Comparison of ENCODE assay signal across 21 cellular contexts in the genomic region with DNA sequence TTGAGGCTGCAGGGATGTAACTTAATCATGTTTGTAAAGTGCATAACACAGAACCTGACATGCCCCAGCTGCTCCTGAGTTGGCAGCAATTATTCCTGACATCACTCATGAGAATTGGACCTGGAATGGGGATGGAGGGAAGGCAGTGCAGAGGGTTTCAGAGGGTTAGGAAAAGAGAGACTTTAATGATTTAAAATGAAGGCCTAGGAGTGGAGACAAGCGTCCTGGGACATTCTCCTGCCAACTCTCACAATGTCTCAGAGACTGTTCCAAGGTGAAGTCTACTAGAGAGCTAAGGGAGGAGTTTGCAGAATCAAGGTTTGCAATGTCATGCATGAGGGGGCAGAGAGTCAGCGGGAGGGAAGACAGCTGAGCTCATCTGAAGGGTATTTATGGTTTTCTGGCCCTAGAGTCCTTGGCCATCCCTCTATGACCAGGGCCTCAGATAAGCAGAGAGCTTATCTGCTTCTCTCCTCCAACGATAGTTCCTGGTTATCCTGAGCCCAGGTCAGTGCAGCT. TPM values are rescaled to one million over a fixed set of nuclear protein-coding genes. Genes with fewer than 3 reads are reported as not detected.
A peak's percentile ranks its signal among the peaks of the same experiment; 100 is the strongest.
DNase-seq lines count a peak whose midpoint lies in the region; ATAC-seq, FAIRE-seq and TF ChIP-seq lines count a peak whose summit lies in the region.
"Had no signal": no experiment of that assay in that cellular context is flagged by ENCODE, and none has a peak within 500 bp of the region (broad histone marks: within the 10 kb centered on the region; RNA-seq: fewer than 3 reads in every experiment).

No MANE protein-coding gene starts in this region.

- H3F3A ChIP-seq in neural progenitor cell (ENCODE audit: low read depth) = no peaks in the 10 kb centered on the region

- H3K79me2 ChIP-seq in OCI-LY7 (ENCODE audit: insufficient read depth, low read depth, low read length) (no peaks in the 10 kb centered on the region), neural progenitor cell (ENCODE audit: low read depth) (no peaks in the 10 kb centered on the region)

- peaks cover 4% of the 10 kb centered on the region for H3K27me3 Mint-ChIP-seq in neural progenitor cell (ENCODE audit: insufficient read depth, low read depth)

- no TSS peak for BruUV-seq in OCI-LY7 (replicated peaks; lab: Mats Ljungman, UMichigan)

- H3K4me3 ChIP-seq in right cardiac atrium (ENCODE audit: low read length) = no peak overlapping the region
- no peak overlapping the region for H3K4me3 ChIP-seq in OCI-LY7 (ENCODE audit: low read depth, low read length, poor library complexity, severe bottlenecking)
- no peak overlapping the region for H3K4me3 ChIP-seq in fibroblast of pulmonary artery (replicated peaks; ENCODE audit: low read depth, low read length)
- H3K4me3 ChIP-seq in neural progenitor cell = no peak overlapping the region
- H3K4me3 ChIP-seq: pancreas, smooth muscle cell, upper lobe of right lung had no signal

- H3K27ac ChIP-seq in right cardiac atrium (ENCODE audit: low read length) (no peak overlapping the region), OCI-LY7 (ENCODE audit: low read depth, low read length, poor library complexity, severe bottlenecking) (no peak overlapping the region), neural progenitor cell (no peak overlapping the region)
- H3K27ac ChIP-seq: KMS-11, pancreas, upper lobe of right lung had no signal

- ATAC-seq in left ventricle myocardium superior (peak; percentile 74), right cardiac atrium (no peak), HG03135 (IDR thresholded peaks at IDR 0.05; ENCODE audit: unreplicated experiment) (no peak), GM21381 (IDR thresholded peaks at IDR 0.05; ENCODE audit: unreplicated experiment) (no peak)
- ATAC-seq: pancreas, T-helper 17 cell, upper lobe of right lung had no signal

- peaks cover 6% of the 10 kb centered on the region for H3K4me1 Mint-ChIP-seq in neural progenitor cell
- H3K4me1 Mint-ChIP-seq: T-helper 17 cell had no signal

- no peaks in the 10 kb centered on the region for H3K9me3 ChIP-seq in right cardiac atrium (ENCODE audit: control insufficient read depth, low read length)
- H3K9me3 ChIP-seq in OCI-LY7 (ENCODE audit: low read length) = no peaks in the 10 kb centered on the region
- no peaks in the 10 kb centered on the region for H3K9me3 ChIP-seq in neural progenitor cell (ENCODE audit: low read depth)
- H3K9me3 ChIP-seq: pancreas, upper lobe of right lung had no signal

- H3K36me3 ChIP-seq in OCI-LY7 (ENCODE audit: insufficient read depth, low read length) (no peaks in the 10 kb centered on the region), neural progenitor cell (no peaks in the 10 kb centered on the region)
- H3K36me3 ChIP-seq: pancreas, upper lobe of right lung had no signal

- H3K9me2 ChIP-seq in OCI-LY7 (ENCODE audit: insufficient read depth, low read length) = no peaks in the 10 kb centered on the region

- H4K20me1 ChIP-seq in OCI-LY7 (ENCODE audit: insufficient read depth, low read length) = no peaks in the 10 kb centered on the region
- H4K20me1 ChIP-seq in neural progenitor cell (ENCODE audit: low read depth) = no peaks in the 10 kb centered on the region

- CTCF ChIA-PET in OCI-LY7 (lab: Charles Lee; ENCODE audit: unreplicated experiment) = interaction anchor here (1.0 kb wide), 2 partner anchors 9 to 15 kb away, joined by 3 to 4 read pairs; no protein-coding TSS in a partner anchor

- peak overlapping the region; percentile 27 for H3K4me2 ChIP-seq in OCI-LY7 (ENCODE audit: low read length)
- H3K4me2 ChIP-seq in neural progenitor cell = no peak overlapping the region
- H3K4me2 ChIP-seq: KMS-11, smooth muscle cell had no signal

- no peaks in the 10 kb centered on the region for H3K36me3 Mint-ChIP-seq in neural progenitor cell
- H3K36me3 Mint-ChIP-seq: activated naive CD8-positive, alpha-beta T cell treated with anti-CD3 and anti-CD28 coated beads, Interleukin-2, amount 10 ng/mL, durations not matched to agents 7 days and 5 days had no signal

- H3K4me1 ChIP-seq in right cardiac atrium (ENCODE audit: control insufficient read depth, insufficient read depth, low read length) = peaks cover 3% of the 10 kb centered on the region
- H3K4me1 ChIP-seq in OCI-LY7 (ENCODE audit: insufficient read depth, low read length, poor library complexity, severe bottlenecking) = peaks cover 37% of the 10 kb centered on the region
- H3K4me1 ChIP-seq in neural progenitor cell = no peaks in the 10 kb centered on the region
- H3K4me1 ChIP-seq: pancreas, upper lobe of right lung had no signal

- POLR2A ChIA-PET in OCI-LY7 (lab: Charles Lee) = interaction anchor here (0.5 kb wide), 1 partner anchor 82 kb away, joined by 3 read pairs; no protein-coding TSS in a partner anchor

- H3K9me3 Mint-ChIP-seq in neural progenitor cell = no peaks in the 10 kb centered on the region
- H3K9me3 Mint-ChIP-seq: activated CD4-positive, alpha-beta T cell treated with anti-CD3 and anti-CD28 coated beads, Interleukin-2, amount 10 ng/mL, durations not matched to agents 7 days and 5 days had no signal

- intact Hi-C loops in left ventricle myocardium superior (cut with micrococcal nuclease) (no loop called here), right cardiac atrium (cut with DNase I) (loop anchor here in 1 of 4 donors (10.0 kb wide), 1 partner anchor 216 kb away; no protein-coding TSS in a partner anchor), OCI-LY7 (cut with micrococcal nuclease; ENCODE audit: unreplicated experiment) (no loop called here)

- WGBS in right cardiac atrium = 29% methylated on average over 3 of the region's 3 CpGs

- H3K27me3 ChIP-seq in right cardiac atrium (ENCODE audit: control insufficient read depth, insufficient read depth) = no peaks in the 10 kb centered on the region
- peaks cover 77% of the 10 kb centered on the region for H3K27me3 ChIP-seq in neural progenitor cell
- H3K27me3 ChIP-seq: pancreas, upper lobe of right lung had no signal

- no peak overlapping the region for H2AFZ ChIP-seq in OCI-LY7 (ENCODE audit: low read length)
- H2AFZ ChIP-seq in neural progenitor cell (replicated peaks) = no peak overlapping the region

- no peak for TF ChIP-seq CTCF in OCI-LY7 (conservative IDR thresholded peaks at IDR 0.05; ENCODE audit: low read length)
- no peak for TF ChIP-seq CTCF in fibroblast of pulmonary artery (IDR thresholded peaks at IDR 0.05; ENCODE audit: low read length, missing control alignments)
- TF ChIP-seq CTCF in neural progenitor cell (IDR thresholded peaks at IDR 0.05) = no peak

- H3K27ac Mint-ChIP-seq in neural progenitor cell = no peak overlapping the region
- H3K27ac Mint-ChIP-seq: activated CD4-positive, alpha-beta T cell treated with anti-CD3 and anti-CD28 coated beads, Interleukin-2, amount 10 ng/mL, durations not matched to agents 7 days and 5 days; activated naive CD8-positive, alpha-beta T cell treated with anti-CD3 and anti-CD28 coated beads, Interleukin-2, amount 10 ng/mL, durations not matched to agents 7 days and 5 days; T-helper 17 cell had no signal

- H3K9ac ChIP-seq in neural progenitor cell = no peak overlapping the region
- H3K9ac ChIP-seq: KMS-11 had no signal

- no peak overlapping the region for H3K4me3 Mint-ChIP-seq in neural progenitor cell
- H3K4me3 Mint-ChIP-seq: activated CD4-positive, alpha-beta T cell treated with anti-CD3 and anti-CD28 coated beads, Interleukin-2, amount 10 ng/mL, durations not matched to agents 7 days and 5 days; activated naive CD8-positive, alpha-beta T cell treated with anti-CD3 and anti-CD28 coated beads, Interleukin-2, amount 10 ng/mL, durations not matched to agents 7 days and 5 days; T-helper 17 cell had no signal

- DNase-seq in left ventricle myocardium superior (no peak), right cardiac atrium (no peak), OCI-LY7 (ENCODE audit: low spot score) (peak; percentile 46), fibroblast of pulmonary artery (ENCODE audit: low read depth) (peak; percentile 36), urothelium cell line (ENCODE audit: low spot score) (peak; percentile 54), neural progenitor cell (ENCODE audit: low spot score) (no peak)
- DNase-seq: activated CD4-positive, alpha-beta T cell treated with anti-CD3 and anti-CD28 coated beads, Interleukin-2, amount 10 ng/mL, durations not matched to agents 7 days and 5 days; activated T-cell treated with anti-CD3 and anti-CD28 coated beads, Interleukin-2, amount 50 U/mL, for 1 hour; DMS79 treated with DMSO at 0.1 percent for 48 hours; NCI-H526; stimulated activated naive CD4-positive, alpha-beta T cell treated with Interleukin-2 at 50 U/mL for 16 hours; T-helper 17 cell; upper lobe of right lung had no signal

- peak; percentile 59 for FAIRE-seq in urothelium cell line (lab: Jason Lieb, UNC)
- FAIRE-seq: pancreas had no signal

RNA-seq across cellular contexts. Expression of a gene that starts 36.9 kb away (rescaled TPM):
- not detected for total RNA-seq in left ventricle myocardium superior
- total RNA-seq in right cardiac atrium = not detected
- polyA plus RNA-seq in right cardiac atrium = not detected
- total RNA-seq in OCI-LY7 (2014; rRNA removed; shearing (Covaris generic)) = not detected in 2 replicates
- not detected in 2 replicates for total RNA-seq in OCI-LY7 (2022)
- total RNA-seq in neural progenitor cell (ENCODE audit: low replicate concordance) = not detected in 2 replicates
- total RNA-seq: activated CD4-positive, alpha-beta T cell treated with anti-CD3 and anti-CD28 coated beads, Interleukin-2, amount 10 ng/mL, durations not matched to agents 7 days and 5 days; activated naive CD8-positive, alpha-beta T cell treated with anti-CD3 and anti-CD28 coated beads, Interleukin-2, amount 10 ng/mL, durations not matched to agents 7 days and 5 days; kidney epithelial cell; pancreas; RPMI7951; smooth muscle cell; T-helper 17 cell had no signal
- polyA plus RNA-seq: pancreas, smooth muscle cell had no signal

Comparison
In these comparisons a context has a peak if more than half of its experiments do, and no peak if none do; other contexts are left out.
1. DNase-seq: peak in OCI-LY7 (single experiment), fibroblast of pulmonary artery (single experiment) and urothelium cell line (single experiment); none in left ventricle myocardium superior (single experiment), right cardiac atrium (0 of 3) and neural progenitor cell (single experiment).